In the genomic region with DNA sequence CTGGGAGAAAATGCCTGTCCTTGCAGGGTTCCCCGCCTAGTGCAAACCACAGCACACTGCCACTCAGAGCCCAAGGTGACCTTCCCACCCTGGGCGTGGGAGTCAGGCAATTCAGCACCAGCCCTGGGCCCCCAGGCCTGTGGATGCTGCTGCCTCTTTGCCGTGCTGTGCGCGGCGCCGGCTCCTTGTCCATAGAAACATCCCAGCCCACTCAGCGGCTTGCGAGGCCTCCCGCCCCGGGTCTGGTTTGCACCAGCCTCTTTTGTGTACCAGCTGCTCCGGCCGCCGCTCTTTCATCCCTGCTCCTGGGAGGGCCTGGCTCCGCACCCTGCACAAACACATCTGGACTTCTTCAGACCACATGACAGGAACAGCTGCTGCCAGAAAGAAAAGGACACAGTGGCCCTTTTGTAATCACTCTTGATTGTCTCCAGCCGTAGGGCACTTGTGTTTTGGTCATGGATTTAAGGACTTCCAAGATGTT, we compare ENCODE assay signal across 10 cellular contexts.
DNase-seq lines count a peak whose midpoint lies in the region; ATAC-seq, FAIRE-seq and TF ChIP-seq lines count a peak whose summit lies in the region.
"Had no signal": no experiment of that assay in that cellular context is flagged by ENCODE, and none has a peak within 500 bp of the region (broad histone marks: within the 10 kb centered on the region; RNA-seq: fewer than 3 reads in every experiment).

No MANE protein-coding gene starts in this region.

- POLR2A ChIA-PET in SK-N-SH (lab: Yijun Ruan, JAX), result interaction anchor here (0.6 to 1.8 kb wide), 5 partner anchors 29 to 286 kb away, joined by 3 to 8 read pairs (median 3); no protein-coding TSS in a partner anchor

- H3K4me1 ChIP-seq in SK-N-SH (ENCODE audit: control insufficient read depth in 1 of 2, insufficient read depth in 2 of 2, low read depth in 1 of 2, low read length in 1 of 2) (peaks cover 0 to 49% of the 10 kb centered on the region in 2 experiments; a peak in 1 of 4 replicates), stomach smooth muscle (ENCODE audit: control insufficient read depth, insufficient read depth, low read length) (peaks cover 16% of the 10 kb centered on the region), small intestine (ENCODE audit: control insufficient read depth in 2 of 2, insufficient read depth in 1 of 2, low read depth in 1 of 2, low read length in 1 of 2) (peaks cover 0 to 5% of the 10 kb centered on the region in 2 donors)

- peak; percentile 9 for TF ChIP-seq RAD21 in SK-N-SH (IDR thresholded peaks at IDR 0.05; ENCODE audit: low read length)

- no peaks in the 10 kb centered on the region for H3K36me3 ChIP-seq in SK-N-SH (replicated peaks in 1 of 2; ENCODE audit: control insufficient read depth in 1 of 2, insufficient read depth in 2 of 2, low read length in 1 of 2)
- H3K36me3 ChIP-seq in stomach smooth muscle (ENCODE audit: control insufficient read depth in 2 of 2, insufficient read depth in 2 of 2, low read length in 2 of 2), result no peaks in the 10 kb centered on the region
- peaks cover 0 to 2% of the 10 kb centered on the region in 2 donors for H3K36me3 ChIP-seq in small intestine (ENCODE audit: control insufficient read depth in 2 of 2, insufficient read depth in 2 of 2, low read length in 2 of 2)

- no peak overlapping the region for H2AFZ ChIP-seq in SK-N-SH (ENCODE audit: low read depth)

- ATAC-seq in HG03571 (IDR thresholded peaks at IDR 0.05; ENCODE audit: unreplicated experiment), result no peak

- no peaks in the 10 kb centered on the region for H3K9me2 ChIP-seq in SK-N-SH

- no peak for FAIRE-seq in small intestine (lab: Jason Lieb, UNC)
- FAIRE-seq: bronchial epithelial cell had no signal

- no peaks in the 10 kb centered on the region for H3K79me2 ChIP-seq in SK-N-SH (ENCODE audit: insufficient read depth)

- CTCF ChIA-PET in SK-N-SH (lab: Yijun Ruan, JAX), result interaction anchor here (0.6 to 4.8 kb wide), 15 partner anchors 11 to 480 kb away, joined by 3 to 49 read pairs (median 3); no protein-coding TSS in a partner anchor

- H3K27ac ChIP-seq in SK-N-SH (ENCODE audit: low read depth in 2 of 2, low read length in 1 of 2), result peak overlapping the region in 1 of 2 experiments; percentile 95; a peak in 2 of 4 replicates
- peak overlapping the region; percentile 69 for H3K27ac ChIP-seq in stomach smooth muscle (ENCODE audit: low read length)
- H3K27ac ChIP-seq in small intestine (ENCODE audit: low read depth in 1 of 2, low read length in 1 of 2), result no peak overlapping the region

- TF ChIP-seq EP300 in SK-N-SH (IDR thresholded peaks at IDR 0.05; ENCODE audit: borderline replicate concordance in 1 of 2, low read depth in 1 of 2, low read length in 1 of 2), result peak in 1 of 2 experiments; percentile 95; a peak in 2 of 4 replicates

- H3K4me3 ChIP-seq in SK-N-SH (ENCODE audit: low read depth in 2 of 2, low read length in 1 of 2) (no peak overlapping the region), stomach smooth muscle (ENCODE audit: low read length in 2 of 2) (peak overlapping the region in 1 of 2 donors; percentile 35), small intestine (ENCODE audit: low read depth in 1 of 2, low read length in 2 of 2) (no peak overlapping the region)

- H3K27me3 ChIP-seq in SK-N-SH (ENCODE audit: insufficient read depth) (no peaks in the 10 kb centered on the region), stomach smooth muscle (ENCODE audit: control insufficient read depth in 1 of 2, insufficient read depth in 2 of 2, low read length in 2 of 2) (no peaks in the 10 kb centered on the region), small intestine (ENCODE audit: control insufficient read depth in 2 of 2, insufficient read depth in 2 of 2, low read length in 2 of 2) (no peaks in the 10 kb centered on the region)

- H3K9ac ChIP-seq in SK-N-SH, result no peak overlapping the region
- H3K9ac ChIP-seq in stomach smooth muscle (ENCODE audit: low read length in 2 of 2), result no peak overlapping the region

- H3K4me2 ChIP-seq in SK-N-SH, result no peak overlapping the region

- peaks cover 7% of the 10 kb centered on the region; the same call in 1 of the 2 replicates for H3K9me3 ChIP-seq in SK-N-SH
- no peaks in the 10 kb centered on the region for H3K9me3 ChIP-seq in stomach smooth muscle (ENCODE audit: control insufficient read depth in 2 of 2, low read length in 2 of 2)
- H3K9me3 ChIP-seq in small intestine (ENCODE audit: control insufficient read depth, low read depth), result no peaks in the 10 kb centered on the region

- no peaks in the 10 kb centered on the region for H3F3A ChIP-seq in SK-N-SH (replicated peaks; ENCODE audit: insufficient read depth)

- peak; percentile 78 to 82 for DNase-seq in NCI-H187 (lab: John Stamatoyannopoulos, UW)
- peak; percentile 96 for DNase-seq in SK-N-SH
- DNase-seq in hippocampal formation (lab: John Stamatoyannopoulos, UW), result peak; percentile 85 to 90
- no peak for DNase-seq in small intestine
- DNase-seq in effector CD4-positive, alpha-beta T cell, result no peak
- DNase-seq in NOMO-1 treated with dmso at 0.1 percent for 144 hours (lab: John Stamatoyannopoulos, UW; ENCODE audit: unreplicated experiment), result no peak
- DNase-seq: stimulated activated naive B cell treated with anti-CD40 and anti-IgM and Interleukin-4, amounts not matched to agents 10 μg/mL and 1 μg/mL and 100 μg/mL, for 72 hours had no signal

- TF ChIP-seq CTCF in SK-N-SH (IDR thresholded peaks at IDR 0.05), result no peak

- H4K20me1 ChIP-seq in SK-N-SH (ENCODE audit: insufficient read depth), result no peaks in the 10 kb centered on the region

- WGBS in SK-N-SH (ENCODE audit: low lambda C conversion rate), result 24% methylated on average over 12 of the region's 16 CpGs
- WGBS in small intestine, 3 donors, result 63 to 68% (median 66%) methylated on average over 16 of the region's 16 CpGs

TF ChIP-seq in SK-N-SH, 30 proteins besides CTCF, POLR2A, EP300 and RAD21:
- TF ChIP-seq, protein P1, sequence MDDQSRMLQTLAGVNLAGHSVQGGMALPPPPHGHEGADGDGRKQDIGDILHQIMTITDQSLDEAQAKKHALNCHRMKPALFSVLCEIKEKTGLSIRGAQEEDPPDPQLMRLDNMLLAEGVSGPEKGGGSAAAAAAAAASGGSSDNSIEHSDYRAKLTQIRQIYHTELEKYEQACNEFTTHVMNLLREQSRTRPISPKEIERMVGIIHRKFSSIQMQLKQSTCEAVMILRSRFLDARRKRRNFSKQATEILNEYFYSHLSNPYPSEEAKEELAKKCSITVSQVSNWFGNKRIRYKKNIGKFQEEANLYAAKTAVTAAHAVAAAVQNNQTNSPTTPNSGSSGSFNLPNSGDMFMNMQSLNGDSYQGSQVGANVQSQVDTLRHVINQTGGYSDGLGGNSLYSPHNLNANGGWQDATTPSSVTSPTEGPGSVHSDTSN (IDR thresholded peaks at IDR 0.05), result peak; percentile 30; the same call in 1 of the 2 replicates
- TF ChIP-seq CHD2 (IDR thresholded peaks at IDR 0.05; ENCODE audit: low read length, partially characterized antibody) (peak; percentile 85), EZH2phosphoT487 (IDR thresholded peaks at IDR 0.05; ENCODE audit: borderline replicate concordance, low read depth) (no peak), TAF1 (IDR thresholded peaks at IDR 0.05; ENCODE audit: borderline replicate concordance, low read depth, low read length) (no peak), MXI1 (IDR thresholded peaks at IDR 0.05; ENCODE audit: low read depth, low read length) (peak; percentile 16; the same call in 1 of the 2 replicates), RXRA (IDR thresholded peaks at IDR 0.05; ENCODE audit: borderline replicate concordance, low read depth) (no peak), GATA2 (CRISPR knock-in tag; IDR thresholded peaks at IDR 0.05) (peak; percentile 86), FOXJ3 (CRISPR knock-in tag; IDR thresholded peaks at IDR 0.05) (peak; percentile 94), TCF12 (IDR thresholded peaks at IDR 0.05) (peak; percentile 70), RCOR1 (IDR thresholded peaks at IDR 0.05; ENCODE audit: low read length) (peak; percentile 88)
- TF ChIP-seq, protein P2, sequence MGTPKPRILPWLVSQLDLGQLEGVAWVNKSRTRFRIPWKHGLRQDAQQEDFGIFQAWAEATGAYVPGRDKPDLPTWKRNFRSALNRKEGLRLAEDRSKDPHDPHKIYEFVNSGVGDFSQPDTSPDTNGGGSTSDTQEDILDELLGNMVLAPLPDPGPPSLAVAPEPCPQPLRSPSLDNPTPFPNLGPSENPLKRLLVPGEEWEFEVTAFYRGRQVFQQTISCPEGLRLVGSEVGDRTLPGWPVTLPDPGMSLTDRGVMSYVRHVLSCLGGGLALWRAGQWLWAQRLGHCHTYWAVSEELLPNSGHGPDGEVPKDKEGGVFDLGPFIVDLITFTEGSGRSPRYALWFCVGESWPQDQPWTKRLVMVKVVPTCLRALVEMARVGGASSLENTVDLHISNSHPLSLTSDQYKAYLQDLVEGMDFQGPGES (IDR thresholded peaks at IDR 0.05; ENCODE audit: low read depth, low read length), result no peak

Comparison
In these comparisons a context has a peak if more than half of its experiments do, and no peak if none do; other contexts are left out.
1. DNase-seq: peak in NCI-H187 (2 of 2), SK-N-SH (single experiment) and hippocampal formation (2 of 2); none in small intestine (single experiment), effector CD4-positive, alpha-beta T cell (single experiment) and NOMO-1 treated with dmso at 0.1 percent for 144 hours (single experiment).